Comparison of ENCODE assay signal across 8 cellular contexts in the genomic region with DNA sequence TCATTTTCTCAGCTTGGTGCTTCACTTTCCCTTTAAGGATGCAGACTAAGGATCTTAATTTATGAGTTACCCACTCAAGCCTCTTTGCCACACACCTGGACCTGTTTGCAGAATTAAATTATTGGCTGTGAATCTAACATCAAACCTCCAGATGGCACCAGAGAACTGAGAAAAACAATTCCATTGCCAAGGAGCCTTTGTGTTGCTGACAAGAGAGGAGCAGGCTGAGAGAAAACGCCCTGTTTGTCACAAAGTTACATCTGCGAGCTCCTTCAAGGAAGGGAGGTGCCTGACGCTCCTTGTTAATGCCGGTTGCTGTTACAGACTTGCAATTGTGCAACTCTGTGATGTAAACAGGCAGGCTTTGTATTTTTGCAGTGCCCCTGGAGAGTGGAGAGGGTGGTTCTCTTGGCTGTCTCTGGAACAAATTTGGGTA. TPM values are rescaled to one million over a fixed set of nuclear protein-coding genes. Genes with fewer than 3 reads are reported as not detected.
DNase-seq lines count a peak whose midpoint lies in the region; ATAC-seq and TF ChIP-seq lines count a peak whose summit lies in the region.

No MANE protein-coding gene starts in this region.

- 0% methylated on average over 4 of the region's 4 CpGs; no CpG with 5 or more reads in 1 of the 2 donors for WGBS in esophagus squamous epithelium, 2 donors

- no peak overlapping the region for H3K9ac ChIP-seq in SU-DHL-6 (ENCODE audit: low read length)

- H3K27ac ChIP-seq in SU-DHL-6 (ENCODE audit: low read depth, low read length) (no peak overlapping the region), esophagus squamous epithelium (no peak overlapping the region)

- H3K27me3 ChIP-seq in SU-DHL-6 (ENCODE audit: low read length) (no peaks in the 10 kb centered on the region), esophagus squamous epithelium (peaks cover 0 to 34% (median 2%) of the 10 kb centered on the region in 4 donors)

- no peak overlapping the region for H3K4me2 ChIP-seq in SU-DHL-6 (ENCODE audit: low read depth, low read length, poor library complexity, severe bottlenecking)

- no peak for ATAC-seq in HG03159 (IDR thresholded peaks at IDR 0.05; ENCODE audit: unreplicated experiment)

- intact Hi-C loops in esophagus squamous epithelium (cut with DNase I): no loop called here

- H4K20me1 ChIP-seq in SU-DHL-6 (ENCODE audit: low read depth, low read length): no peaks in the 10 kb centered on the region

- TF ChIP-seq CTCF in GM12864 (IDR thresholded peaks at IDR 0.05; ENCODE audit: low read depth, low read length, missing control alignments) (peak; percentile 37), SU-DHL-6 (IDR thresholded peaks at IDR 0.05; ENCODE audit: insufficient read depth, low read length, poor library complexity, severe bottlenecking) (peak; percentile 35), esophagus squamous epithelium (IDR thresholded peaks at IDR 0.05) (peak in 4 of 6 experiments; percentile 49 to 69 (median 64))

- TF ChIP-seq POLR2A in esophagus squamous epithelium (IDR thresholded peaks at IDR 0.05): no peak

- H2AFZ ChIP-seq in SU-DHL-6 (ENCODE audit: low read depth, low read length, severe bottlenecking): no peak overlapping the region

- H3K9me3 ChIP-seq in SU-DHL-6 (ENCODE audit: insufficient read depth, low read length) (no peaks in the 10 kb centered on the region), esophagus squamous epithelium (peaks cover 0 to 3% (median 0%) of the 10 kb centered on the region in 3 donors)

- no peaks in the 10 kb centered on the region for H3F3A ChIP-seq in SU-DHL-6 (ENCODE audit: insufficient read depth)

- no peaks in the 10 kb centered on the region for H3K79me2 ChIP-seq in SU-DHL-6 (ENCODE audit: insufficient read depth, low read length)

- H3K4me3 ChIP-seq in GM12864 (ENCODE audit: low read depth, low read length): no peak overlapping the region
- H3K4me3 ChIP-seq in SU-DHL-6 (ENCODE audit: insufficient read depth, low read length, poor library complexity, severe bottlenecking): no peak overlapping the region
- no peak overlapping the region for H3K4me3 ChIP-seq in esophagus squamous epithelium

- peaks cover 0 to 13% (median 10%) of the 10 kb centered on the region in 3 donors for H3K4me1 ChIP-seq in esophagus squamous epithelium

- peak; percentile 53 for DNase-seq in AG08396 (ENCODE audit: low spot score)
- no peak for DNase-seq in GM12864 (ENCODE audit: low read depth)
- peak; percentile 63 for DNase-seq in NCI-H146 (lab: John Stamatoyannopoulos, UW)
- no peak for DNase-seq in esophagus squamous epithelium (lab: John Stamatoyannopoulos, UW)
- DNase-seq in mucosa of gallbladder (ENCODE audit: low spot score): peak; percentile 27
- no peak for DNase-seq in T1000 (lab: John Stamatoyannopoulos, UW)

- H3K36me3 ChIP-seq in SU-DHL-6 (ENCODE audit: low read length): no peaks in the 10 kb centered on the region
- no peaks in the 10 kb centered on the region for H3K36me3 ChIP-seq in esophagus squamous epithelium

- no peaks in the 10 kb centered on the region for H3K9me2 ChIP-seq in SU-DHL-6 (replicated peaks; ENCODE audit: insufficient read depth, low read length)

RNA-seq across cellular contexts. Expression of gene TMC3, which starts 36.3 kb away (rescaled TPM):
- total RNA-seq in esophagus squamous epithelium: not detected
- 0.06 TPM for total RNA-seq in mucosa of gallbladder

Comparison
In these comparisons a context has a peak if more than half of its experiments do, and no peak if none do; other contexts are left out.
1. DNase-seq: peak in AG08396 (single experiment), NCI-H146 (single experiment) and mucosa of gallbladder (single experiment); none in GM12864 (single experiment), esophagus squamous epithelium (single experiment) and T1000 (single experiment).
2. Peak in every context shown above with its lines, with median percentiles within 50 percentile points of each other: CTCF ChIP-seq.